11 cellular contexts compared by ENCODE assay signal in genomic region chr20:60009826-60010616, GRCh38. TPM values are rescaled to one million over a fixed set of nuclear protein-coding genes. Genes with fewer than 3 reads are reported as not detected.
DNase-seq lines count a peak whose midpoint lies in the region; ATAC-seq and TF ChIP-seq lines count a peak whose summit lies in the region.
"Had no signal": no experiment of that assay in that cellular context is flagged by ENCODE, and none has a peak within 500 bp of the region (broad histone marks: within the 10 kb centered on the region; RNA-seq: fewer than 3 reads in every experiment).

No MANE protein-coding gene starts in this region.

- H3K4me1 Mint-ChIP-seq in neural crest cell = peaks cover 5% of the 10 kb centered on the region

- no peak for DNase-seq in GM12865 (ENCODE audit: low read depth)
- peak; percentile 14 for DNase-seq in LHCN-M2 (ENCODE audit: low read depth)
- DNase-seq in cerebellar cortex (ENCODE audit: low spot score) = peak; percentile 8
- no peak for DNase-seq in neural crest cell (ENCODE audit: low read depth, low spot score)
- no peak for DNase-seq in mucosa of gallbladder (ENCODE audit: low spot score)
- DNase-seq in T-helper 1 cell = no peak
- no peak for DNase-seq in NCI-H446 treated with DMSO at 0.1 percent for 48 hours (lab: John Stamatoyannopoulos, UW)
- DNase-seq: GF-D8, MG63 had no signal

- ATAC-seq in GM18498 (IDR thresholded peaks at IDR 0.05; ENCODE audit: unreplicated experiment) = no peak

- no peak overlapping the region for H3K4me3 Mint-ChIP-seq in neural crest cell
- H3K4me3 Mint-ChIP-seq: mesothelial cell of epicardium had no signal

- H3K27ac Mint-ChIP-seq in neural crest cell (ENCODE audit: unreplicated experiment) = no peak overlapping the region
- H3K27ac Mint-ChIP-seq: mesothelial cell of epicardium had no signal

- H3K4me3 ChIP-seq in GM12865 (ENCODE audit: low read depth, low read length) = no peak overlapping the region
- H3K4me3 ChIP-seq: MG63 had no signal

- H3K36me3 Mint-ChIP-seq in neural crest cell (ENCODE audit: low read depth) = no peaks in the 10 kb centered on the region
- H3K36me3 Mint-ChIP-seq: mesothelial cell of epicardium had no signal

- peak; percentile 21 for TF ChIP-seq CTCF in GM12865 (IDR thresholded peaks at IDR 0.05; ENCODE audit: insufficient read depth, low read depth, low read length, missing control alignments)
- TF ChIP-seq CTCF in neural crest cell (conservative IDR thresholded peaks at IDR 0.05) = peak; percentile 32

- H3K27me3 Mint-ChIP-seq in neural crest cell (ENCODE audit: low read depth) = no peaks in the 10 kb centered on the region

- H3K9me3 Mint-ChIP-seq in neural crest cell = peaks cover 3% of the 10 kb centered on the region
- H3K9me3 Mint-ChIP-seq: mesothelial cell of epicardium had no signal

RNA-seq across cellular contexts. Expression of gene CDH26, which starts 51.8 kb away (rescaled TPM):
- total RNA-seq in LHCN-M2 (2014; rRNA removed) (0.06 TPM in 1 of 2 replicates, not detected in the other), neural crest cell (0.86 and 0.89 TPM in 2 replicates), mucosa of gallbladder (3.3 TPM)
- not detected for polyA plus RNA-seq in LHCN-M2 (2012)

Comparison
In these comparisons a context has a peak if more than half of its experiments do, and no peak if none do; other contexts are left out.
1. DNase-seq: peak in LHCN-M2 (single experiment) and cerebellar cortex (single experiment); none in GM12865 (single experiment), neural crest cell (single experiment), mucosa of gallbladder (single experiment), T-helper 1 cell (0 of 5) and NCI-H446 treated with DMSO at 0.1 percent for 48 hours (single experiment).